In the genomic region with DNA sequence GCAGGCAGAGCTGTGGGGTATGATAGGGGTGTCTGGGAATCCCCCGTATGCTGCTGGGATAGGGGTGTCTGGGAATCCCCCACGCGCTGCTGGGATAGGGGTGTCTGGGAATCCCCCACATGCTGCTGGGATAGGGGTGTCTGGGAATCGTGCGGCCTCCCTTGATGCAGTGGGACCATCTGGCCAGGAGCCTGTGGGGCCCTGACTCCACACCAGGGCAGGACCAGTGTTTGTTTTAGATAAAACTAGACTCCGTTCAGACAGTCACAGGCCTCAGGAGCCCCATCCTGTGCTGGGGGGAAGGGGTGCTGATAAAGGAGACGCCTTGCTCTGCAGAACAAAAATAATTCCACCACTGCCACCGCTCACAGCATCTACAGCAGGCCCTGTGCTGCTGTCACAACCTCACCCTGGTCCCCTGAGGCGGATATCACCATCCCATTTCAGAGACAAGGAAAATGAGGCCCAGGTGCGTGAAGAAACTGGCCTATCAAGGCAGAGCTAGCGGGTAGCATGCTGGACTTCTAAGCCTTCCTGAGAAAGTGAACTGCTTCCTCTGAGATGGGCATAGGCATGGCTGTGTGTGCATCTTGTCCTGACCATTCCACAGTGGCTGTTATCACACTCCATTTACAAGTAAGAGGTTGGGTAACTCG, we compare ENCODE assay signal across 1 cellular context.
TF ChIP-seq lines count a peak whose summit lies in the region.

No MANE protein-coding gene starts in this region.

TF ChIP-seq in K562, 482 proteins besides CTCF, POLR2A, EP300 and RAD21 (continued from another document and continues in another):
- TF ChIP-seq REST (CRISPR knock-in tag; IDR thresholded peaks at IDR 0.05; ENCODE audit: low read depth) (0 out of 2 replicates have a peak, but pooled peaks have one; percentile 22), ZKSCAN3 (CRISPR knock-in tag; IDR thresholded peaks at IDR 0.05) (no peak), ZNF277 (CRISPR knock-in tag; IDR thresholded peaks at IDR 0.05; ENCODE audit: borderline replicate concordance) (no peak), ZZZ3 (IDR thresholded peaks at IDR 0.05) (no peak), ZNF707 (CRISPR knock-in tag; conservative IDR thresholded peaks at IDR 0.05) (no peak), FOXA3 (CRISPR knock-in tag; conservative IDR thresholded peaks at IDR 0.05 in 1 of 2, IDR thresholded peaks at IDR 0.05 in 1 of 2) (peak; percentile 73 to 80), BMI1 (IDR thresholded peaks at IDR 0.05; ENCODE audit: low read length) (no peak), EZH2 (IDR thresholded peaks at IDR 0.05; ENCODE audit: borderline replicate concordance, low read depth, low read length) (no peak), JUNB (CRISPR knock-in tag; conservative IDR thresholded peaks at IDR 0.05) (no peak), CHD2 (IDR thresholded peaks at IDR 0.05; ENCODE audit: low read depth, low read length) (no peak), CHD1 (IDR thresholded peaks at IDR 0.05; ENCODE audit: low read length) (no peak), CXXC5 (CRISPR knock-in tag; IDR thresholded peaks at IDR 0.05) (peak; percentile 47), TAF9B (IDR thresholded peaks at IDR 0.05; ENCODE audit: partially characterized antibody) (no peak), RBM17 (IDR thresholded peaks at IDR 0.05; ENCODE audit: borderline replicate concordance, low read depth, low read length) (no peak), TCF7 (IDR thresholded peaks at IDR 0.05; ENCODE audit: borderline replicate concordance) (no peak), PML (IDR thresholded peaks at IDR 0.05; ENCODE audit: low read length) (no peak), SAP30 (IDR thresholded peaks at IDR 0.05; ENCODE audit: borderline replicate concordance, insufficient read depth, low read depth, low read length, poor library complexity, severe bottlenecking) (no peak), HNRNPLL (IDR thresholded peaks at IDR 0.05; ENCODE audit: low read depth, low read length, poor library complexity, severe bottlenecking) (no peak), SRSF1 (IDR thresholded peaks at IDR 0.05; ENCODE audit: low read depth, low read length) (no peak), FOSL1 (tag; conservative IDR thresholded peaks at IDR 0.05) (no peak), HDAC6 (IDR thresholded peaks at IDR 0.05; ENCODE audit: low read depth, low read length) (no peak), RFX7 (CRISPR knock-in tag; IDR thresholded peaks at IDR 0.05) (no peak), KLF16 (IDR thresholded peaks at IDR 0.05) (no peak), ZKSCAN1 (IDR thresholded peaks at IDR 0.05; ENCODE audit: low read depth, low read length) (no peak)
- TF ChIP-seq, protein P1, sequence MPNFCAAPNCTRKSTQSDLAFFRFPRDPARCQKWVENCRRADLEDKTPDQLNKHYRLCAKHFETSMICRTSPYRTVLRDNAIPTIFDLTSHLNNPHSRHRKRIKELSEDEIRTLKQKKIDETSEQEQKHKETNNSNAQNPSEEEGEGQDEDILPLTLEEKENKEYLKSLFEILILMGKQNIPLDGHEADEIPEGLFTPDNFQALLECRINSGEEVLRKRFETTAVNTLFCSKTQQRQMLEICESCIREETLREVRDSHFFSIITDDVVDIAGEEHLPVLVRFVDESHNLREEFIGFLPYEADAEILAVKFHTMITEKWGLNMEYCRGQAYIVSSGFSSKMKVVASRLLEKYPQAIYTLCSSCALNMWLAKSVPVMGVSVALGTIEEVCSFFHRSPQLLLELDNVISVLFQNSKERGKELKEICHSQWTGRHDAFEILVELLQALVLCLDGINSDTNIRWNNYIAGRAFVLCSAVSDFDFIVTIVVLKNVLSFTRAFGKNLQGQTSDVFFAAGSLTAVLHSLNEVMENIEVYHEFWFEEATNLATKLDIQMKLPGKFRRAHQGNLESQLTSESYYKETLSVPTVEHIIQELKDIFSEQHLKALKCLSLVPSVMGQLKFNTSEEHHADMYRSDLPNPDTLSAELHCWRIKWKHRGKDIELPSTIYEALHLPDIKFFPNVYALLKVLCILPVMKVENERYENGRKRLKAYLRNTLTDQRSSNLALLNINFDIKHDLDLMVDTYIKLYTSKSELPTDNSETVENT (CRISPR knock-in tag; IDR thresholded peaks at IDR 0.05): no peak
- TF ChIP-seq, protein P2, sequence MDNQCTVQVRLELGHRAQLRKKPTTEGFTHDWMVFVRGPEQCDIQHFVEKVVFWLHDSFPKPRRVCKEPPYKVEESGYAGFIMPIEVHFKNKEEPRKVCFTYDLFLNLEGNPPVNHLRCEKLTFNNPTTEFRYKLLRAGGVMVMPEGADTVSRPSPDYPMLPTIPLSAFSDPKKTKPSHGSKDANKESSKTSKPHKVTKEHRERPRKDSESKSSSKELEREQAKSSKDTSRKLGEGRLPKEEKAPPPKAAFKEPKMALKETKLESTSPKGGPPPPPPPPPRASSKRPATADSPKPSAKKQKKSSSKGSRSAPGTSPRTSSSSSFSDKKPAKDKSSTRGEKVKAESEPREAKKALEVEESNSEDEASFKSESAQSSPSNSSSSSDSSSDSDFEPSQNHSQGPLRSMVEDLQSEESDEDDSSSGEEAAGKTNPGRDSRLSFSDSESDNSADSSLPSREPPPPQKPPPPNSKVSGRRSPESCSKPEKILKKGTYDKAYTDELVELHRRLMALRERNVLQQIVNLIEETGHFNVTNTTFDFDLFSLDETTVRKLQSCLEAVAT (IDR thresholded peaks at IDR 0.05): no peak
- TF ChIP-seq, protein P3, sequence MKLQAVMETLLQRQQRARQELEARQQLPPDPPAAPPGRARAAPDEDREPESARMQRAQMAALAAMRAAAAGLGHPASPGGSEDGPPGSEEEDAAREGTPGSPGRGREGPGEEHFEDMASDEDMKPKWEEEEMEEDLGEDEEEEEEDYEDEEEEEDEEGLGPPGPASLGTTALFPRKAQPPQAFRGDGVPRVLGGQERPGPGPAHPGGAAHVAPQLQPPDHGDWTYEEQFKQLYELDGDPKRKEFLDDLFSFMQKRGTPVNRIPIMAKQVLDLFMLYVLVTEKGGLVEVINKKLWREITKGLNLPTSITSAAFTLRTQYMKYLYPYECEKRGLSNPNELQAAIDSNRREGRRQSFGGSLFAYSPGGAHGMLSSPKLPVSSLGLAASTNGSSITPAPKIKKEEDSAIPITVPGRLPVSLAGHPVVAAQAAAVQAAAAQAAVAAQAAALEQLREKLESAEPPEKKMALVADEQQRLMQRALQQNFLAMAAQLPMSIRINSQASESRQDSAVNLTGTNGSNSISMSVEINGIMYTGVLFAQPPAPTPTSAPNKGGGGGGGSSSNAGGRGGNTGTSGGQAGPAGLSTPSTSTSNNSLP (IDR thresholded peaks at IDR 0.05; ENCODE audit: borderline replicate concordance, low read depth, low read length): no peak
- TF ChIP-seq, protein P4, sequence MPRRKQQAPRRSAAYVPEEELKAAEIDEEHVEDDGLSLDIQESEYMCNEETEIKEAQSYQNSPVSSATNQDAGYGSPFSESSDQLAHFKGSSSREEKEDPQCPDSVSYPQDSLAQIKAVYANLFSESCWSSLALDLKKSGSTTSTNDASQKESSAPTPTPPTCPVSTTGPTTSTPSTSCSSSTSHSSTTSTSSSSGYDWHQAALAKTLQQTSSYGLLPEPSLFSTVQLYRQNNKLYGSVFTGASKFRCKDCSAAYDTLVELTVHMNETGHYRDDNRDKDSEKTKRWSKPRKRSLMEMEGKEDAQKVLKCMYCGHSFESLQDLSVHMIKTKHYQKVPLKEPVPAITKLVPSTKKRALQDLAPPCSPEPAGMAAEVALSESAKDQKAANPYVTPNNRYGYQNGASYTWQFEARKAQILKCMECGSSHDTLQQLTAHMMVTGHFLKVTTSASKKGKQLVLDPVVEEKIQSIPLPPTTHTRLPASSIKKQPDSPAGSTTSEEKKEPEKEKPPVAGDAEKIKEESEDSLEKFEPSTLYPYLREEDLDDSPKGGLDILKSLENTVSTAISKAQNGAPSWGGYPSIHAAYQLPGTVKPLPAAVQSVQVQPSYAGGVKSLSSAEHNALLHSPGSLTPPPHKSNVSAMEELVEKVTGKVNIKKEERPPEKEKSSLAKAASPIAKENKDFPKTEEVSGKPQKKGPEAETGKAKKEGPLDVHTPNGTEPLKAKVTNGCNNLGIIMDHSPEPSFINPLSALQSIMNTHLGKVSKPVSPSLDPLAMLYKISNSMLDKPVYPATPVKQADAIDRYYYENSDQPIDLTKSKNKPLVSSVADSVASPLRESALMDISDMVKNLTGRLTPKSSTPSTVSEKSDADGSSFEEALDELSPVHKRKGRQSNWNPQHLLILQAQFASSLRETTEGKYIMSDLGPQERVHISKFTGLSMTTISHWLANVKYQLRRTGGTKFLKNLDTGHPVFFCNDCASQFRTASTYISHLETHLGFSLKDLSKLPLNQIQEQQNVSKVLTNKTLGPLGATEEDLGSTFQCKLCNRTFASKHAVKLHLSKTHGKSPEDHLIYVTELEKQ (CRISPR knock-in tag; IDR thresholded peaks at IDR 0.05): no peak
- TF ChIP-seq, protein P5, sequence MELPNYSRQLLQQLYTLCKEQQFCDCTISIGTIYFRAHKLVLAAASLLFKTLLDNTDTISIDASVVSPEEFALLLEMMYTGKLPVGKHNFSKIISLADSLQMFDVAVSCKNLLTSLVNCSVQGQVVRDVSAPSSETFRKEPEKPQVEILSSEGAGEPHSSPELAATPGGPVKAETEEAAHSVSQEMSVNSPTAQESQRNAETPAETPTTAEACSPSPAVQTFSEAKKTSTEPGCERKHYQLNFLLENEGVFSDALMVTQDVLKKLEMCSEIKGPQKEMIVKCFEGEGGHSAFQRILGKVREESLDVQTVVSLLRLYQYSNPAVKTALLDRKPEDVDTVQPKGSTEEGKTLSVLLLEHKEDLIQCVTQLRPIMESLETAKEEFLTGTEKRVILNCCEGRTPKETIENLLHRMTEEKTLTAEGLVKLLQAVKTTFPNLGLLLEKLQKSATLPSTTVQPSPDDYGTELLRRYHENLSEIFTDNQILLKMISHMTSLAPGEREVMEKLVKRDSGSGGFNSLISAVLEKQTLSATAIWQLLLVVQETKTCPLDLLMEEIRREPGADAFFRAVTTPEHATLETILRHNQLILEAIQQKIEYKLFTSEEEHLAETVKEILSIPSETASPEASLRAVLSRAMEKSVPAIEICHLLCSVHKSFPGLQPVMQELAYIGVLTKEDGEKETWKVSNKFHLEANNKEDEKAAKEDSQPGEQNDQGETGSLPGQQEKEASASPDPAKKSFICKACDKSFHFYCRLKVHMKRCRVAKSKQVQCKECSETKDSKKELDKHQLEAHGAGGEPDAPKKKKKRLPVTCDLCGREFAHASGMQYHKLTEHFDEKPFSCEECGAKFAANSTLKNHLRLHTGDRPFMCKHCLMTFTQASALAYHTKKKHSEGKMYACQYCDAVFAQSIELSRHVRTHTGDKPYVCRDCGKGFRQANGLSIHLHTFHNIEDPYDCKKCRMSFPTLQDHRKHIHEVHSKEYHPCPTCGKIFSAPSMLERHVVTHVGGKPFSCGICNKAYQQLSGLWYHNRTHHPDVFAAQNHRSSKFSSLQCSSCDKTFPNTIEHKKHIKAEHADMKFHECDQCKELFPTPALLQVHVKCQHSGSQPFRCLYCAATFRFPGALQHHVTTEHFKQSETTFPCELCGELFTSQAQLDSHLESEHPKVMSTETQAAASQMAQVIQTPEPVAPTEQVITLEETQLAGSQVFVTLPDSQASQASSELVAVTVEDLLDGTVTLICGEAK (IDR thresholded peaks at IDR 0.05): no peak
- TF ChIP-seq, protein P5 (CRISPR knock-in tag; IDR thresholded peaks at IDR 0.05): no peak
